ENCODE assay signal across 15 cellular contexts in genomic region chr2:238727585-238728321, GRCh38.
DNase-seq lines count a peak whose midpoint lies in the region; ATAC-seq and TF ChIP-seq lines count a peak whose summit lies in the region.
"Had no signal": no experiment of that assay in that cellular context is flagged by ENCODE, and none has a peak within 500 bp of the region (broad histone marks: within the 10 kb centered on the region; RNA-seq: fewer than 3 reads in every experiment).

No MANE protein-coding gene starts in this region.

- no peaks in the 10 kb centered on the region for H3K4me1 Mint-ChIP-seq in activated CD4-positive, alpha-beta T cell treated with anti-CD3 and anti-CD28 coated beads, Interleukin-2, amount 10 ng/mL, durations not matched to agents 24 days and 14 days
- H3K4me1 Mint-ChIP-seq: GM23338; stimulated activated naive B cell treated with anti-CD40 and anti-IgM and Interleukin-4, amounts not matched to agents 10 μg/mL and 1 μg/mL and 100 μg/mL, for 72 hours had no signal

- H3K27ac ChIP-seq in foreskin keratinocyte = peak overlapping the region; percentile 51
- peak overlapping the region; percentile 27 to 82 for H3K27ac ChIP-seq in ovary
- H3K27ac ChIP-seq: 22Rv1, cardiac muscle cell had no signal

- H3K36me3 Mint-ChIP-seq in activated CD4-positive, alpha-beta T cell treated with anti-CD3 and anti-CD28 coated beads, Interleukin-2, amount 10 ng/mL, durations not matched to agents 24 days and 14 days (ENCODE audit: low read depth) = no peaks in the 10 kb centered on the region
- H3K36me3 Mint-ChIP-seq: stimulated activated naive B cell treated with anti-CD40 and anti-IgM and Interleukin-4, amounts not matched to agents 10 μg/mL and 1 μg/mL and 100 μg/mL, for 72 hours had no signal

- no peaks in the 10 kb centered on the region for H3K9me3 Mint-ChIP-seq in activated CD4-positive, alpha-beta T cell treated with anti-CD3 and anti-CD28 coated beads, Interleukin-2, amount 10 ng/mL, durations not matched to agents 24 days and 14 days
- H3K9me3 Mint-ChIP-seq: GM23338 had no signal

- TF ChIP-seq EP300 in ovary (IDR thresholded peaks at IDR 0.05) = peak; percentile 33

- TF ChIP-seq CTCF in foreskin keratinocyte (conservative IDR thresholded peaks at IDR 0.05) = no peak
- no peak for TF ChIP-seq CTCF in ovary (IDR thresholded peaks at IDR 0.05)

- ATAC-seq in foreskin keratinocyte (peak; percentile 10), HG03520 (IDR thresholded peaks at IDR 0.05; ENCODE audit: unreplicated experiment) (no peak), GM21717 (IDR thresholded peaks at IDR 0.05; ENCODE audit: unreplicated experiment) (no peak)
- ATAC-seq: GM23338; Panc1; stimulated activated naive B cell treated with anti-CD40 and anti-IgM and Interleukin-4, amounts not matched to agents 10 μg/mL and 1 μg/mL and 100 μg/mL, for 72 hours had no signal

- no peaks in the 10 kb centered on the region for H3K36me3 ChIP-seq in ovary
- H3K36me3 ChIP-seq: cardiac muscle cell had no signal

- no peak overlapping the region for H3K27ac Mint-ChIP-seq in activated CD4-positive, alpha-beta T cell treated with anti-CD3 and anti-CD28 coated beads, Interleukin-2, amount 10 ng/mL, durations not matched to agents 24 days and 14 days
- H3K27ac Mint-ChIP-seq: GM23338; stimulated activated naive B cell treated with anti-CD40 and anti-IgM and Interleukin-4, amounts not matched to agents 10 μg/mL and 1 μg/mL and 100 μg/mL, for 72 hours had no signal

- H3K4me1 ChIP-seq in foreskin keratinocyte = no peaks in the 10 kb centered on the region
- H3K4me1 ChIP-seq in ovary (ENCODE audit: insufficient read depth) = peaks cover 17% of the 10 kb centered on the region

- no peaks in the 10 kb centered on the region for H3K9me3 ChIP-seq in ovary

- no peak for TF ChIP-seq POLR2A in ovary (IDR thresholded peaks at IDR 0.05)

- H3K27me3 Mint-ChIP-seq in activated CD4-positive, alpha-beta T cell treated with anti-CD3 and anti-CD28 coated beads, Interleukin-2, amount 10 ng/mL, durations not matched to agents 24 days and 14 days = peaks cover 4% of the 10 kb centered on the region

- peak; percentile 50 for DNase-seq in activated CD4-positive, alpha-beta T cell treated with anti-CD3 and anti-CD28 coated beads, Interleukin-2, amount 10 ng/mL, durations not matched to agents 24 days and 14 days
- no peak for DNase-seq in activated CD4-positive, alpha-beta T cell treated with anti-CD3 and anti-CD28 coated beads, Interleukin-2, amount 50 U/mL, for 4 hours
- DNase-seq in foreskin keratinocyte = peak; percentile 78 to 87
- peak in 3 of 5 donors; percentile 37 to 59 (median 46) for DNase-seq in ovary
- DNase-seq in glomerular visceral epithelial cell (ENCODE audit: extremely low spot score) = no peak
- DNase-seq in GM19238 (ENCODE audit: insufficient read length, low spot score) = no peak
- DNase-seq: mesendoderm; NCI-H2171; stimulated activated naive B cell treated with anti-CD40 and anti-IgM and Interleukin-4, amounts not matched to agents 10 μg/mL and 1 μg/mL and 100 μg/mL, for 72 hours had no signal

- 25 to 38% (median 25%) methylated on average over 10 of the region's 10 CpGs for WGBS in ovary, 3 donors

- intact Hi-C loops in activated CD4-positive, alpha-beta T cell treated with anti-CD3 and anti-CD28 coated beads, Interleukin-2, amount 10 ng/mL, durations not matched to agents 24 days and 14 days (cut with micrococcal nuclease) = no loop called here
- intact Hi-C loops in ovary (cut with DNase I) = no loop called here

- no peak overlapping the region for H3K4me3 Mint-ChIP-seq in activated CD4-positive, alpha-beta T cell treated with anti-CD3 and anti-CD28 coated beads, Interleukin-2, amount 10 ng/mL, durations not matched to agents 24 days and 14 days
- H3K4me3 Mint-ChIP-seq: GM23338; stimulated activated naive B cell treated with anti-CD40 and anti-IgM and Interleukin-4, amounts not matched to agents 10 μg/mL and 1 μg/mL and 100 μg/mL, for 72 hours had no signal

- no peak overlapping the region for H3K4me3 ChIP-seq in ovary
- H3K4me3 ChIP-seq: cardiac muscle cell, GM23338 had no signal

- no peaks in the 10 kb centered on the region for H3K27me3 ChIP-seq in foreskin keratinocyte
- H3K27me3 ChIP-seq in ovary = no peaks in the 10 kb centered on the region
- H3K27me3 ChIP-seq: cardiac muscle cell had no signal

Comparison
In these comparisons a context has a peak if more than half of its experiments do, and no peak if none do; other contexts are left out.
1. DNase-seq: peak in activated CD4-positive, alpha-beta T cell treated with anti-CD3 and anti-CD28 coated beads, Interleukin-2, amount 10 ng/mL, durations not matched to agents 24 days and 14 days (single experiment), foreskin keratinocyte (2 of 2) and ovary (3 of 5); none in activated CD4-positive, alpha-beta T cell treated with anti-CD3 and anti-CD28 coated beads, Interleukin-2, amount 50 U/mL, for 4 hours (0 of 2), glomerular visceral epithelial cell (single experiment) and GM19238 (single experiment).